ENCODE assay signal across 16 cellular contexts in genomic region chr2:234165421-234165820, GRCh38.
DNase-seq lines count a peak whose midpoint lies in the region; ATAC-seq, FAIRE-seq and TF ChIP-seq lines count a peak whose summit lies in the region.
"Had no signal": no experiment of that assay in that cellular context is flagged by ENCODE, and none has a peak within 500 bp of the region (broad histone marks: within the 10 kb centered on the region; RNA-seq: fewer than 3 reads in every experiment).

No MANE protein-coding gene starts in this region.

- H3K27me3 ChIP-seq in bronchial epithelial cell (ENCODE audit: control insufficient read depth, insufficient read depth, low read length) (no peaks in the 10 kb centered on the region), transverse colon (no peaks in the 10 kb centered on the region)
- H3K27me3 ChIP-seq: pancreas had no signal

- no peak for ATAC-seq in GM18907 (IDR thresholded peaks at IDR 0.05; ENCODE audit: unreplicated experiment)
- ATAC-seq in HG03432 (IDR thresholded peaks at IDR 0.05; ENCODE audit: unreplicated experiment), result no peak
- ATAC-seq: activated naive CD4-positive, alpha-beta T cell treated with anti-CD3 and anti-CD28 coated beads, Interleukin-2, amount 50 U/mL, for 72 hours; pancreas had no signal

- TF ChIP-seq POLR2A in transverse colon (IDR thresholded peaks at IDR 0.05), result no peak

- no peak for FAIRE-seq in bronchial epithelial cell (lab: Jason Lieb, UNC)
- FAIRE-seq: GM12878, HTR-8/SVneo, pancreas had no signal

- no peak overlapping the region for H3K27ac ChIP-seq in transverse colon
- H3K27ac ChIP-seq: coronary artery, pancreas, thoracic aorta had no signal

- H3K36me3 ChIP-seq in bronchial epithelial cell (ENCODE audit: control insufficient read depth, insufficient read depth, low read length) (no peaks in the 10 kb centered on the region), transverse colon (no peaks in the 10 kb centered on the region)
- H3K36me3 ChIP-seq: pancreas, thoracic aorta had no signal

- no peak overlapping the region for H3K4me3 ChIP-seq in bronchial epithelial cell (ENCODE audit: low read depth, low read length)
- no peak overlapping the region for H3K4me3 ChIP-seq in transverse colon
- H3K4me3 ChIP-seq: coronary artery, GM12878, pancreas, thoracic aorta had no signal

- TF ChIP-seq CTCF in bronchial epithelial cell (IDR thresholded peaks at IDR 0.05; ENCODE audit: insufficient read depth, low read length, severe bottlenecking), result no peak
- TF ChIP-seq CTCF in transverse colon (IDR thresholded peaks at IDR 0.05), result no peak

- WGBS in transverse colon (ENCODE audit: low coverage in 1 of 2), 2 donors, result 80% methylated on average over 5 of the region's 5 CpGs; no CpG with 5 or more reads in 1 of the 2 donors

- H3K4me1 ChIP-seq in transverse colon, result no peaks in the 10 kb centered on the region
- H3K4me1 ChIP-seq: pancreas had no signal

- in situ Hi-C loops in transverse colon (cut with MboI; ENCODE audit: low pct_ligation_motif_present in 1 of 4, low pct_unique_long_range_greater_than_20kb in 1 of 4, low sequenced_read_pairs in 3 of 4), result no loop called here

- TF ChIP-seq EP300 in transverse colon (IDR thresholded peaks at IDR 0.05; ENCODE audit: low read depth), result no peak

- DNase-seq in AG08395 (ENCODE audit: low spot score) (peak; percentile 34), HS-27A (ENCODE audit: low read depth) (peak; percentile 15), bronchial epithelial cell (ENCODE audit: low read depth) (peak; percentile 32), left kidney (ENCODE audit: low read depth, low spot score) (peak; percentile 60), transverse colon (no peak), T-helper 2 cell (no peak)
- DNase-seq: activated CD8-positive, alpha-beta memory T cell treated with anti-CD3 and anti-CD28 coated beads, Interleukin-2, amount 50 U/mL, for 48 hours; NCI-H2171 treated with DMSO at 0.1 percent for 48 hours; pancreas had no signal

- no peaks in the 10 kb centered on the region for H3K9me3 ChIP-seq in transverse colon
- H3K9me3 ChIP-seq: pancreas, thoracic aorta had no signal

- intact Hi-C loops in transverse colon (cut with DNase I; ENCODE audit: low total_unique reads), result no loop called here

Comparison
In these comparisons a context has a peak if more than half of its experiments do, and no peak if none do; other contexts are left out.
1. DNase-seq: peak in AG08395 (single experiment), HS-27A (single experiment), bronchial epithelial cell (single experiment) and left kidney (single experiment); none in transverse colon (single experiment) and T-helper 2 cell (0 of 5).